In genomic region chr6:136306466-136306865, GRCh38 we compare ENCODE assay signal across 27 cellular contexts. TPM values are rescaled to one million over a fixed set of nuclear protein-coding genes. Genes with fewer than 3 reads are reported as not detected.
DNase-seq lines count a peak whose midpoint lies in the region; ATAC-seq, FAIRE-seq and TF ChIP-seq lines count a peak whose summit lies in the region.
"Had no signal": no experiment of that assay in that cellular context is flagged by ENCODE, and none has a peak within 500 bp of the region (broad histone marks: within the 10 kb centered on the region; RNA-seq: fewer than 3 reads in every experiment).

No MANE protein-coding gene starts in this region.

- H2BK12ac ChIP-seq in H1 (ENCODE audit: low read depth, low read length) = no peak overlapping the region

- H3K79me2 ChIP-seq in H1 (ENCODE audit: control insufficient read depth in 1 of 2, insufficient read depth in 2 of 2, low read length in 2 of 2) = no peaks in the 10 kb centered on the region

- H3K23me2 ChIP-seq in H1 (ENCODE audit: low read depth, low read length) = no peaks in the 10 kb centered on the region

- H2AK5ac ChIP-seq in H1 (ENCODE audit: low read depth, low read length) = no peak overlapping the region

- H3K79me1 ChIP-seq in H1 (ENCODE audit: low read depth, low read length) = no peaks in the 10 kb centered on the region

- no peak overlapping the region for H2BK5ac ChIP-seq in H1 (ENCODE audit: low read depth, low read length)

- no peak overlapping the region for H2BK15ac ChIP-seq in H1 (ENCODE audit: low read length)

- H3K4me3 ChIP-seq in H1 (ENCODE audit: extremely low read depth in 1 of 4, insufficient read depth in 2 of 4, low read depth in 3 of 4, low read length in 4 of 4) (no peak overlapping the region), coronary artery (no peak overlapping the region)
- H3K4me3 ChIP-seq: spleen, upper lobe of left lung had no signal

- TF ChIP-seq POLR2A in H1 (IDR thresholded peaks at IDR 0.05; ENCODE audit: control extremely low read depth in 1 of 2, low read depth in 2 of 2, low read length in 2 of 2) = no peak

- no peaks in the 10 kb centered on the region for H3K36me3 ChIP-seq in H1 (ENCODE audit: control insufficient read depth in 2 of 4, insufficient read depth in 4 of 4, low read length in 3 of 4)
- H3K36me3 ChIP-seq: spleen, upper lobe of left lung had no signal

- H3K4ac ChIP-seq in H1 (replicated peaks; ENCODE audit: insufficient read length, low read depth, low read length) = no peak overlapping the region

- H4K8ac ChIP-seq in H1 (ENCODE audit: extremely low read depth, insufficient read depth, low read length) = no peak overlapping the region

- no peak overlapping the region for H2BK20ac ChIP-seq in H1 (ENCODE audit: low read length)

- no peak overlapping the region for H4K91ac ChIP-seq in H1 (replicated peaks; ENCODE audit: insufficient read length, low read length)

- DNase-seq in C1 segment of cervical spinal cord (lab: John Stamatoyannopoulos, UW) (peak in 8 of 14 donors; percentile 24 to 64 (median 48)), NCI-H69 (lab: John Stamatoyannopoulos, UW) (peak; percentile 78), H1 (ENCODE audit: low read depth in 1 of 2, low spot score in 2 of 2) (no peak), nucleus accumbens (lab: John Stamatoyannopoulos, UW) (peak in 41 of 56 donors; percentile 7 to 76 (median 44)), coronary artery (ENCODE audit: low spot score) (no peak)
- DNase-seq in activated CD4-positive, alpha-beta T cell treated with anti-CD3 and anti-CD28 coated beads, Interleukin-2, amount 50 U/mL, for 4 hours = no peak
- DNase-seq: activated CD4-positive, CD25-positive, alpha-beta regulatory T cell; activated naive CD4-positive, alpha-beta T cell; activated T-cell treated with anti-CD3 and anti-CD28 coated beads, Interleukin-2, amount 50 U/mL, for 72 hours; cortex of kidney; DND-41; endodermal cell; foreskin fibroblast; H9; left ventricle myocardium superior; naive thymus-derived CD4-positive, alpha-beta T cell; NCI-H2081 treated with DMSO at 0.1 percent for 48 hours; retina; SHP77 treated with DMSO at 0.1 percent for 48 hours; spleen; upper lobe of left lung had no signal

- no peak overlapping the region for H3K23ac ChIP-seq in H1 (ENCODE audit: insufficient read length)

- H4K5ac ChIP-seq in H1 (ENCODE audit: insufficient read length, low read depth, low read length) = no peak overlapping the region

- ATAC-seq in HG03565 (IDR thresholded peaks at IDR 0.05; ENCODE audit: unreplicated experiment) = no peak
- no peak for ATAC-seq in HG03354 (IDR thresholded peaks at IDR 0.05; ENCODE audit: poor library complexity, severe bottlenecking, unreplicated experiment)
- ATAC-seq: activated T-cell treated with anti-CD3 and anti-CD28 coated beads, Interleukin-2, amount 50 U/mL, for 72 hours; esophagus mucosa; left ventricle myocardium superior; naive thymus-derived CD4-positive, alpha-beta T cell; Panc1 had no signal

- no peak for TF ChIP-seq RAD21 in H1 (IDR thresholded peaks at IDR 0.05 in 1 of 2, conservative IDR thresholded peaks at IDR 0.05 in 1 of 2; ENCODE audit: low read depth in 2 of 2, low read length in 2 of 2)

- no peak overlapping the region for H3K9ac ChIP-seq in H1 (replicated peaks in 1 of 4; ENCODE audit: extremely low read depth in 1 of 4, low read depth in 3 of 4, low read length in 3 of 4)
- H3K9ac ChIP-seq: KMS-11 had no signal

- TF ChIP-seq EP300 in H1 (IDR thresholded peaks at IDR 0.05; ENCODE audit: borderline replicate concordance in 1 of 2, low read depth in 2 of 2, low read length in 2 of 2) = no peak

- no peak overlapping the region for H3K14ac ChIP-seq in H1 (ENCODE audit: insufficient read length)

- no peak overlapping the region for H3K4me2 ChIP-seq in H1 (ENCODE audit: insufficient read depth in 1 of 2, low read depth in 2 of 2, low read length in 2 of 2)
- H3K4me2 ChIP-seq: KMS-11 had no signal

- POLR2A ChIA-PET in H1 (lab: Charles Lee; ENCODE audit: partially characterized antibody) = interaction anchor here (1.9 kb wide), 1 partner anchor 16 kb away, joined by 8 read pairs; the partner anchor contains the start of gene BCLAF1

- H3K27ac ChIP-seq in H1 (ENCODE audit: low read depth, low read length) (no peak overlapping the region), coronary artery (no peak overlapping the region)
- H3K27ac ChIP-seq: KMS-11, spleen, upper lobe of left lung had no signal

- H4K20me1 ChIP-seq in H1 (replicated peaks in 1 of 2; ENCODE audit: control insufficient read depth in 1 of 2, insufficient read depth in 2 of 2, low read length in 2 of 2) = no peaks in the 10 kb centered on the region

- no peak for TF ChIP-seq CTCF in H1 (IDR thresholded peaks at IDR 0.05; ENCODE audit: control extremely low read depth in 1 of 3, insufficient read depth in 1 of 3, low read depth in 1 of 3, low read length in 3 of 3)
- TF ChIP-seq CTCF in coronary artery (IDR thresholded peaks at IDR 0.05) = no peak

- H3K4me1 ChIP-seq in H1 (replicated peaks in 1 of 4; ENCODE audit: control insufficient read depth in 3 of 4, insufficient read depth in 4 of 4, low read length in 3 of 4) = no peaks in the 10 kb centered on the region
- H3K4me1 ChIP-seq: spleen, upper lobe of left lung had no signal

- CTCF ChIA-PET in H1 (lab: Charles Lee; ENCODE audit: partially characterized antibody) = interaction anchor here (0.7 to 4.3 kb wide), 3 partner anchors 11 to 67 kb away, joined by 3 to 23 read pairs (median 3); no protein-coding TSS in a partner anchor

- no peaks in the 10 kb centered on the region for H3K9me3 ChIP-seq in H1 (ENCODE audit: insufficient read depth in 2 of 2, low read depth in 1 of 2, low read length in 1 of 2)
- H3K9me3 ChIP-seq: upper lobe of left lung had no signal

- H3K18ac ChIP-seq in H1 (ENCODE audit: extremely low read depth, low read length) = no peak overlapping the region

- H2AFZ ChIP-seq in H1 (ENCODE audit: low read length) = 0 out of 2 replicates have a peak overlapping the region, but pooled peaks have one; percentile 40

- no peak overlapping the region for H2BK120ac ChIP-seq in H1 (replicated peaks; ENCODE audit: low read depth, low read length)

- FAIRE-seq in H1 (lab: Jason Lieb, UNC) = no peak
- FAIRE-seq: GM19239 had no signal

- H3K56ac ChIP-seq in H1 (replicated peaks; ENCODE audit: insufficient read length, low read depth, low read length) = no peak overlapping the region

- H3K27me3 ChIP-seq in H1 (replicated peaks in 1 of 4; ENCODE audit: control insufficient read depth in 3 of 4, extremely low read depth in 1 of 4, insufficient read depth in 3 of 4, low read length in 3 of 4) = no peaks in the 10 kb centered on the region
- H3K27me3 ChIP-seq: spleen, upper lobe of left lung had no signal

- 93% methylated on average over 1 of the region's 1 CpG; no CpG with 5 or more reads in 1 of the 2 experiments for WGBS in H1 (ENCODE audit: extremely low coverage in 1 of 2, insufficient coverage in 1 of 2, insufficient read length in 1 of 2, insufficient replicate concordance in 2 of 2, low coverage in 1 of 2, low lambda C conversion rate in 2 of 2, missing lambda C conversion rate in 1 of 2), 2 experiments

TF ChIP-seq in H1, 55 proteins besides CTCF, POLR2A, EP300 and RAD21:
- TF ChIP-seq USF2 (IDR thresholded peaks at IDR 0.05; ENCODE audit: low read length) = no peak

RNA-seq across cellular contexts. Expression of gene BCLAF1, which starts 16.8 kb away (rescaled TPM):
- 230 and 231 TPM in 2 replicates for total RNA-seq in H1 (2021; fragmentation: NEBNext Ultra II Directional; extraction: Animal tissue kit (Norgen Biotek cat#: 25700))
- 17.4 and 30.5 TPM in 2 replicates for polyA plus RNA-seq in H1 (2011; rRNA removed)
- 33.3 TPM for polyA plus RNA-seq in H1 (2011; cell fraction: cytosol; rRNA removed)
- polyA plus RNA-seq in H1 (2011; cell fraction: nucleus; rRNA removed) = 47.1 TPM
- polyA plus RNA-seq in H1 (2012, experiment 1 of 2) = 77.4 to 217 TPM (median 108 TPM) in 4 replicates
- polyA plus RNA-seq in H1 (2012, experiment 2 of 2) = 3.2 TPM
- 141 TPM for polyA plus RNA-seq in H1 (2013, experiment 1 of 2)
- polyA plus RNA-seq in H1 (2013, experiment 2 of 2) = 136 TPM
- polyA minus RNA-seq in H1 (2011; rRNA and poly(A)+ RNA removed) = 141 and 194 TPM in 2 replicates
- 120 TPM for polyA minus RNA-seq in H1 (2011; cell fraction: cytosol; rRNA and poly(A)+ RNA removed)
- polyA minus RNA-seq in H1 (2011; cell fraction: nucleus; rRNA and poly(A)+ RNA removed) = 197 TPM

RNA-seq across cellular contexts. Expression of gene MTFR2, which starts 56.4 kb away (rescaled TPM):
- 8.2 and 8.5 TPM in 2 replicates for total RNA-seq in H1 (2021; fragmentation: NEBNext Ultra II Directional; extraction: Animal tissue kit (Norgen Biotek cat#: 25700))
- 10.7 and 11.1 TPM in 2 replicates for polyA plus RNA-seq in H1 (2011; rRNA removed)
- 12.5 TPM for polyA plus RNA-seq in H1 (2011; cell fraction: cytosol; rRNA removed)
- polyA plus RNA-seq in H1 (2011; cell fraction: nucleus; rRNA removed) = 13.7 TPM
- polyA plus RNA-seq in H1 (2012, experiment 1 of 2) = 8.4 to 10.8 TPM (median 9.0 TPM) in 4 replicates
- 3.9 TPM for polyA plus RNA-seq in H1 (2012, experiment 2 of 2)
- 12.8 TPM for polyA plus RNA-seq in H1 (2013, experiment 1 of 2)
- polyA plus RNA-seq in H1 (2013, experiment 2 of 2) = 12.1 TPM
- 8.9 and 11.5 TPM in 2 replicates for polyA minus RNA-seq in H1 (2011; rRNA and poly(A)+ RNA removed)
- 4.8 TPM for polyA minus RNA-seq in H1 (2011; cell fraction: cytosol; rRNA and poly(A)+ RNA removed)
- polyA minus RNA-seq in H1 (2011; cell fraction: nucleus; rRNA and poly(A)+ RNA removed) = 14.3 TPM

Comparison
In these comparisons a context has a peak if more than half of its experiments do, and no peak if none do; other contexts are left out.
1. DNase-seq: peak in C1 segment of cervical spinal cord (8 of 14), NCI-H69 (single experiment) and nucleus accumbens (41 of 56); none in H1 (0 of 2), coronary artery (single experiment) and activated CD4-positive, alpha-beta T cell treated with anti-CD3 and anti-CD28 coated beads, Interleukin-2, amount 50 U/mL, for 4 hours (0 of 2).